ENCODE assay signal across 2 cellular contexts in genomic region chr5:132269635-132270344, GRCh38.
TF ChIP-seq lines count a peak whose summit lies in the region.

No MANE protein-coding gene starts in this region.

TF ChIP-seq in IMR-90, 13 proteins besides CTCF, POLR2A, EP300 and RAD21:
- no peak for TF ChIP-seq ELK1 (IDR thresholded peaks at IDR 0.05; ENCODE audit: borderline replicate concordance, low read depth, low read length)
- no peak for TF ChIP-seq BHLHE40 (IDR thresholded peaks at IDR 0.05; ENCODE audit: low read depth, low read length)
- no peak for TF ChIP-seq MAFK (IDR thresholded peaks at IDR 0.05; ENCODE audit: low read depth, low read length)
- no peak for TF ChIP-seq NFE2L2 (IDR thresholded peaks at IDR 0.05; ENCODE audit: low read depth, low read length)
- TF ChIP-seq MAZ (IDR thresholded peaks at IDR 0.05; ENCODE audit: borderline replicate concordance, low read depth, low read length), result no peak

TF ChIP-seq in GM12878, 131 proteins besides CTCF, POLR2A, EP300 and RAD21:
- TF ChIP-seq MLLT1 (IDR thresholded peaks at IDR 0.05), result no peak
